ENCODE assay signal across 1 cellular context in genomic region chr15:63173116-63173470, GRCh38.
TF ChIP-seq lines count a peak whose summit lies in the region.

No MANE protein-coding gene starts in this region.

TF ChIP-seq in IMR-90, 13 proteins besides CTCF, POLR2A, EP300 and RAD21:
- no peak for TF ChIP-seq BHLHE40 (IDR thresholded peaks at IDR 0.05; ENCODE audit: low read depth, low read length)
- no peak for TF ChIP-seq MAZ (IDR thresholded peaks at IDR 0.05; ENCODE audit: borderline replicate concordance, low read depth, low read length)
- no peak for TF ChIP-seq SMC3 (IDR thresholded peaks at IDR 0.05; ENCODE audit: low read depth, low read length)
- TF ChIP-seq MXI1 (IDR thresholded peaks at IDR 0.05; ENCODE audit: borderline replicate concordance, low read depth, low read length) = no peak
- no peak for TF ChIP-seq NFE2L2 (IDR thresholded peaks at IDR 0.05; ENCODE audit: low read depth, low read length)
- TF ChIP-seq RCOR1 (IDR thresholded peaks at IDR 0.05; ENCODE audit: insufficient replicate concordance, low read length) = no peak
- TF ChIP-seq CHD1 (IDR thresholded peaks at IDR 0.05; ENCODE audit: low read depth, low read length) = no peak
- TF ChIP-seq CEBPB (IDR thresholded peaks at IDR 0.05; ENCODE audit: low read depth, low read length) = no peak
- TF ChIP-seq USF2 (IDR thresholded peaks at IDR 0.05; ENCODE audit: low read depth, low read length) = no peak
- TF ChIP-seq RFX5 (IDR thresholded peaks at IDR 0.05; ENCODE audit: low read depth, low read length) = no peak
- no peak for TF ChIP-seq FOS (IDR thresholded peaks at IDR 0.05; ENCODE audit: low read depth, low read length)
- TF ChIP-seq MAFK (IDR thresholded peaks at IDR 0.05; ENCODE audit: low read depth, low read length) = no peak
- TF ChIP-seq ELK1 (IDR thresholded peaks at IDR 0.05; ENCODE audit: borderline replicate concordance, low read depth, low read length) = no peak
TF ChIP-seq in IMR-90: peak in this region for 0.
